29 cellular contexts compared by ENCODE assay signal in the genomic region with DNA sequence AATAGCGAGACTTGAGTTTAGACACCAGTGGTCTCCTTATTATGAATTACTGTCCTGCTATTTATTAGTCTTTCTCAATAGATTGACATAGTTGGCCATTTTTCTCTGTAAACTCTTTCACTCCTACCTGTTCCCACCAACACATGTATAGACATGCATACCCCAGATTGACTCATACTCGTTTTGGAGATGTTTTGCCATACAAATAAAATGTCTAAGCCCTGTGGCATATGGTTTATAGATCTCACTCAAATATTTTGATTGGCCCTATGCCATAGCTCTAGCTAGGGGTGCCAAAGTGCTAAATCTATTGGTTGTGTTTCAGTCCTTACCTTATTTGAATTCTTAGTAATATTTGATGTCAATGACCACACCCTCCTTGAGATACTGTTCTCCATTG. TPM values are rescaled to one million over a fixed set of nuclear protein-coding genes. Genes with fewer than 3 reads are reported as not detected.
DNase-seq lines count a peak whose midpoint lies in the region; ATAC-seq, FAIRE-seq and TF ChIP-seq lines count a peak whose summit lies in the region.
"Had no signal": no experiment of that assay in that cellular context is flagged by ENCODE, and none has a peak within 500 bp of the region (broad histone marks: within the 10 kb centered on the region; RNA-seq: fewer than 3 reads in every experiment).

No MANE protein-coding gene starts in this region.

- H3K27ac ChIP-seq in RWPE2 (ENCODE audit: poor library complexity, severe bottlenecking) = peak overlapping the region; percentile 32
- H3K27ac ChIP-seq in keratinocyte (ENCODE audit: control insufficient read depth, insufficient read depth, low read length) = no peak overlapping the region
- H3K27ac ChIP-seq: HL-60, lower lobe of right lung, parathyroid adenoma, right lobe of liver, upper lobe of right lung had no signal

- TF ChIP-seq POLR2A in GM12891 (IDR thresholded peaks at IDR 0.05; ENCODE audit: low read depth, low read length) = no peak

- H3K9me3 Mint-ChIP-seq in activated CD8-positive, alpha-beta T cell treated with anti-CD3 and anti-CD28 coated beads for 36 hours = peaks cover 40% of the 10 kb centered on the region
- peaks cover 25% of the 10 kb centered on the region for H3K9me3 Mint-ChIP-seq in activated CD8-positive, alpha-beta T cell treated with anti-CD3 and anti-CD28 coated beads, Interleukin-2, amount 10 ng/mL, durations not matched to agents 7 days and 5 days (ENCODE audit: insufficient read depth)
- H3K9me3 Mint-ChIP-seq in mesothelial cell of epicardium = no peaks in the 10 kb centered on the region
- H3K9me3 Mint-ChIP-seq: neural crest cell had no signal

- H3K4me3 ChIP-seq in RWPE2 (ENCODE audit: severe bottlenecking) (no peak overlapping the region), keratinocyte (ENCODE audit: control insufficient read depth in 2 of 3, extremely low read depth in 1 of 3, insufficient read depth in 2 of 3, low read depth in 1 of 3, low read length in 3 of 3) (no peak overlapping the region)
- H3K4me3 ChIP-seq: lower lobe of right lung, right lobe of liver, upper lobe of right lung had no signal

- H3K27ac Mint-ChIP-seq in activated CD8-positive, alpha-beta T cell treated with anti-CD3 and anti-CD28 coated beads for 36 hours = peak overlapping the region; percentile 41
- no peak overlapping the region for H3K27ac Mint-ChIP-seq in activated CD8-positive, alpha-beta T cell treated with anti-CD3 and anti-CD28 coated beads, Interleukin-2, amount 10 ng/mL, durations not matched to agents 7 days and 5 days
- no peak overlapping the region for H3K27ac Mint-ChIP-seq in mesothelial cell of epicardium
- H3K27ac Mint-ChIP-seq: B cell; stimulated activated memory B cell treated with anti-CD40 and anti-IgM and Interleukin-4, amounts not matched to agents 10 μg/mL and 1 μg/mL and 100 μg/mL, for 72 hours had no signal

- peaks cover 28% of the 10 kb centered on the region for H3K4me1 ChIP-seq in RWPE2 (ENCODE audit: insufficient read depth, poor library complexity, severe bottlenecking)
- H3K4me1 ChIP-seq in keratinocyte (ENCODE audit: control insufficient read depth, extremely low read depth, insufficient read depth, low read length) = peaks cover 9% of the 10 kb centered on the region
- H3K4me1 ChIP-seq: lower lobe of right lung, parathyroid adenoma, right lobe of liver, upper lobe of right lung had no signal

- H3K9ac ChIP-seq in keratinocyte (ENCODE audit: control insufficient read depth, extremely low read depth, insufficient read depth, low read length) = no peak overlapping the region
- H3K9ac ChIP-seq: parathyroid adenoma had no signal

- POLR2A ChIA-PET in activated CD8-positive, alpha-beta T cell treated with anti-CD3 and anti-CD28 coated beads for 36 hours (lab: Charles Lee) = no interaction called here
- POLR2A ChIA-PET in activated CD8-positive, alpha-beta T cell treated with anti-CD3 and anti-CD28 coated beads, Interleukin-2, amount 10 ng/mL, durations not matched to agents 7 days and 5 days (lab: Charles Lee) = no interaction called here

- no peak for ATAC-seq in activated CD8-positive, alpha-beta T cell treated with anti-CD3 and anti-CD28 coated beads for 36 hours
- ATAC-seq in activated CD8-positive, alpha-beta T cell treated with anti-CD3 and anti-CD28 coated beads, Interleukin-2, amount 10 ng/mL, durations not matched to agents 7 days and 5 days = no peak
- ATAC-seq in RWPE2 (ENCODE audit: low read depth) = peak; percentile 97
- no peak for ATAC-seq in left lobe of liver
- ATAC-seq: HepG2; lower lobe of right lung; right lobe of liver; stimulated activated memory B cell treated with anti-CD40 and anti-IgM and Interleukin-4, amounts not matched to agents 10 μg/mL and 1 μg/mL and 100 μg/mL, for 72 hours; upper lobe of right lung had no signal

- no peak overlapping the region for H2AFZ ChIP-seq in keratinocyte (ENCODE audit: control insufficient read depth, low read length)
- H2AFZ ChIP-seq: parathyroid adenoma had no signal

- H3K9me3 ChIP-seq in RWPE2 (ENCODE audit: severe bottlenecking) (no peaks in the 10 kb centered on the region), keratinocyte (ENCODE audit: control insufficient read depth, low read depth, low read length) (no peaks in the 10 kb centered on the region)
- H3K9me3 ChIP-seq: lower lobe of right lung, right lobe of liver, upper lobe of right lung had no signal

- intact Hi-C loops in activated CD8-positive, alpha-beta T cell treated with anti-CD3 and anti-CD28 coated beads for 36 hours (cut with micrococcal nuclease) = no loop called here

- H3K4me2 ChIP-seq in keratinocyte (ENCODE audit: control insufficient read depth, extremely low read depth, insufficient read depth, low read depth, low read length) = no peak overlapping the region

- peaks cover 56% of the 10 kb centered on the region for H3K4me1 Mint-ChIP-seq in activated CD8-positive, alpha-beta T cell treated with anti-CD3 and anti-CD28 coated beads for 36 hours (ENCODE audit: low read depth)
- peaks cover 16% of the 10 kb centered on the region for H3K4me1 Mint-ChIP-seq in activated CD8-positive, alpha-beta T cell treated with anti-CD3 and anti-CD28 coated beads, Interleukin-2, amount 10 ng/mL, durations not matched to agents 7 days and 5 days (ENCODE audit: low read depth)
- H3K4me1 Mint-ChIP-seq in mesothelial cell of epicardium = peaks cover 2% of the 10 kb centered on the region
- H3K4me1 Mint-ChIP-seq: B cell; neural crest cell; stimulated activated memory B cell treated with anti-CD40 and anti-IgM and Interleukin-4, amounts not matched to agents 10 μg/mL and 1 μg/mL and 100 μg/mL, for 72 hours had no signal

- no peaks in the 10 kb centered on the region for H4K20me1 ChIP-seq in keratinocyte (ENCODE audit: control insufficient read depth, extremely low read depth, insufficient read depth, low read length)

- TF ChIP-seq CTCF in activated CD8-positive, alpha-beta T cell treated with anti-CD3 and anti-CD28 coated beads for 36 hours (IDR thresholded peaks at IDR 0.05) = no peak
- TF ChIP-seq CTCF in RWPE2 (IDR thresholded peaks at IDR 0.05; ENCODE audit: poor library complexity, severe bottlenecking) (no peak), keratinocyte (optimal IDR thresholded peaks at IDR 0.05 in 1 of 3, IDR thresholded peaks at IDR 0.05 in 1 of 3, conservative IDR thresholded peaks at IDR 0.05 in 1 of 3; ENCODE audit: extremely low read depth in 1 of 3, insufficient read depth in 2 of 3, low read length in 3 of 3) (no peak), mesothelial cell of epicardium (IDR thresholded peaks at IDR 0.05; ENCODE audit: unreplicated experiment) (no peak)

- no peaks in the 10 kb centered on the region for H3K36me3 ChIP-seq in RWPE2 (ENCODE audit: low read depth)
- H3K36me3 ChIP-seq in keratinocyte (ENCODE audit: control insufficient read depth in 2 of 2, extremely low read depth in 1 of 2, insufficient read depth in 2 of 2, low read length in 2 of 2) = no peaks in the 10 kb centered on the region
- H3K36me3 ChIP-seq: lower lobe of right lung, right lobe of liver, upper lobe of right lung had no signal

- no peaks in the 10 kb centered on the region for H3K27me3 ChIP-seq in RWPE2 (ENCODE audit: insufficient read depth, poor library complexity, severe bottlenecking)
- no peaks in the 10 kb centered on the region for H3K27me3 ChIP-seq in keratinocyte (ENCODE audit: control insufficient read depth, extremely low read depth, insufficient read depth, low read length)
- H3K27me3 ChIP-seq: right lobe of liver, upper lobe of right lung had no signal

- no peak overlapping the region for H3K4me3 Mint-ChIP-seq in activated CD8-positive, alpha-beta T cell treated with anti-CD3 and anti-CD28 coated beads for 36 hours
- H3K4me3 Mint-ChIP-seq in activated CD8-positive, alpha-beta T cell treated with anti-CD3 and anti-CD28 coated beads, Interleukin-2, amount 10 ng/mL, durations not matched to agents 7 days and 5 days = no peak overlapping the region
- H3K4me3 Mint-ChIP-seq in mesothelial cell of epicardium = no peak overlapping the region
- H3K4me3 Mint-ChIP-seq: B cell; neural crest cell; stimulated activated memory B cell treated with anti-CD40 and anti-IgM and Interleukin-4, amounts not matched to agents 10 μg/mL and 1 μg/mL and 100 μg/mL, for 72 hours had no signal

- peaks cover 72% of the 10 kb centered on the region for H3K36me3 Mint-ChIP-seq in activated CD8-positive, alpha-beta T cell treated with anti-CD3 and anti-CD28 coated beads for 36 hours (ENCODE audit: low read depth)
- H3K36me3 Mint-ChIP-seq in activated CD8-positive, alpha-beta T cell treated with anti-CD3 and anti-CD28 coated beads, Interleukin-2, amount 10 ng/mL, durations not matched to agents 7 days and 5 days (ENCODE audit: low read depth) = peaks cover 74% of the 10 kb centered on the region
- no peaks in the 10 kb centered on the region for H3K36me3 Mint-ChIP-seq in mesothelial cell of epicardium
- H3K36me3 Mint-ChIP-seq: stimulated activated memory B cell treated with anti-CD40 and anti-IgM and Interleukin-4, amounts not matched to agents 10 μg/mL and 1 μg/mL and 100 μg/mL, for 72 hours had no signal

- no peaks in the 10 kb centered on the region for H3K27me3 Mint-ChIP-seq in activated CD8-positive, alpha-beta T cell treated with anti-CD3 and anti-CD28 coated beads for 36 hours
- no peaks in the 10 kb centered on the region for H3K27me3 Mint-ChIP-seq in activated CD8-positive, alpha-beta T cell treated with anti-CD3 and anti-CD28 coated beads, Interleukin-2, amount 10 ng/mL, durations not matched to agents 7 days and 5 days (ENCODE audit: low read depth)
- peaks cover 2% of the 10 kb centered on the region for H3K27me3 Mint-ChIP-seq in mesothelial cell of epicardium (ENCODE audit: low read depth)
- H3K27me3 Mint-ChIP-seq: B cell; stimulated activated memory B cell treated with anti-CD40 and anti-IgM and Interleukin-4, amounts not matched to agents 10 μg/mL and 1 μg/mL and 100 μg/mL, for 72 hours had no signal

- DNase-seq in activated CD8-positive, alpha-beta T cell treated with anti-CD3 and anti-CD28 coated beads for 36 hours = no peak
- no peak for DNase-seq in activated CD8-positive, alpha-beta T cell treated with anti-CD3 and anti-CD28 coated beads, Interleukin-2, amount 10 ng/mL, durations not matched to agents 7 days and 5 days
- DNase-seq in GM12891 (ENCODE audit: insufficient read length, low spot score) (no peak), RWPE2 (ENCODE audit: low spot score) (no peak), keratinocyte (ENCODE audit: low read depth, low spot score) (peak; percentile 11), COR-L47 (lab: John Stamatoyannopoulos, UW) (no peak), mesothelial cell of epicardium (ENCODE audit: low spot score in 2 of 2, unreplicated experiment in 2 of 2) (no peak), left lobe of liver (ENCODE audit: low spot score) (no peak)
- DNase-seq: activated CD4-positive, alpha-beta T cell treated with anti-CD3 and anti-CD28 coated beads, Interleukin-2, amount 50 U/mL, for 48 hours; activated CD4-positive, CD25-positive, alpha-beta regulatory T cell; activated effector memory CD4-positive, alpha-beta T cell treated with Interleukin-2 at 50 U/mL for 16 hours; amygdala; head of caudate nucleus; Karpas-422; lower lobe of right lung; MV-4-11; NCI-H1436 treated with DMSO at 0.1 percent for 48 hours; NCI-H526; right lobe of liver; stimulated activated CD4-positive, alpha-beta T cell treated with anti-CD3 and anti-CD28 coated beads, Interleukin-4, amount 100 ng/mL, for 24 hours; substantia nigra; T-helper 1 cell; upper lobe of right lung had no signal

- no peaks in the 10 kb centered on the region for H3K79me2 ChIP-seq in keratinocyte (ENCODE audit: control insufficient read depth, insufficient read depth, low read length)
- H3K79me2 ChIP-seq: parathyroid adenoma had no signal

- peak; percentile 79 for FAIRE-seq in GM12891 (lab: Jason Lieb, UNC)
- peak; percentile 26 for FAIRE-seq in keratinocyte (lab: Jason Lieb, UNC)
- FAIRE-seq: HepG2 had no signal

- CTCF ChIA-PET in activated CD8-positive, alpha-beta T cell treated with anti-CD3 and anti-CD28 coated beads for 36 hours (lab: Charles Lee) = interaction anchor here (0.9 to 1.3 kb wide), 4 partner anchors 17 to 109 kb away, joined by 3 to 5 read pairs (median 4); no protein-coding TSS in a partner anchor
- CTCF ChIA-PET in activated CD8-positive, alpha-beta T cell treated with anti-CD3 and anti-CD28 coated beads, Interleukin-2, amount 10 ng/mL, durations not matched to agents 7 days and 5 days (lab: Charles Lee) = interaction anchor here (1.3 to 2.7 kb wide), 2 partner anchors 11 to 12 kb away, joined by 4 to 21 read pairs; no protein-coding TSS in a partner anchor

- no peaks in the 10 kb centered on the region for H3K9me1 ChIP-seq in keratinocyte (ENCODE audit: control insufficient read depth, extremely low read depth, insufficient read depth, low read length)

- dilution Hi-C loops in keratinocyte (cut with MboI; ENCODE audit: extremely low pct_ligation_motif_present, low sequenced_read_pairs) = no loop called here

RNA-seq across cellular contexts. Expression of a gene that starts 42.3 kb away (rescaled TPM):
- total RNA-seq in activated CD8-positive, alpha-beta T cell treated with anti-CD3 and anti-CD28 coated beads for 36 hours = 10 to 100 TPM; 79.7 to 80.7 TPM
- total RNA-seq in activated CD8-positive, alpha-beta T cell treated with anti-CD3 and anti-CD28 coated beads, Interleukin-2, amount 10 ng/mL, durations not matched to agents 7 days and 5 days = 10 to 100 TPM; 82.7 to 84.9 TPM
- polyA plus RNA-seq in GM12891 (2012; ENCODE audit: low read depth, missing spikeins) = 19.3 TPM
- 0.30 to 1.0 TPM (median 0.45 TPM) in 3 replicates for polyA plus RNA-seq in keratinocyte
- not detected for polyA plus RNA-seq in keratinocyte (2011; ENCODE audit: low read depth)
- polyA plus RNA-seq in keratinocyte (2011; cell fraction: cytosol; rRNA removed) = 0.19 and 0.33 TPM in 2 replicates
- polyA plus RNA-seq in keratinocyte (2011; cell fraction: nucleus; rRNA removed) = 0.08 and 0.10 TPM in 2 replicates
- 0.08 and 0.80 TPM in 2 replicates for polyA plus RNA-seq in keratinocyte (2012; ENCODE audit: low replicate concordance)
- 0.46 to 0.64 TPM in 2 of 3 replicates, not detected in the other for polyA minus RNA-seq in keratinocyte
- polyA minus RNA-seq in keratinocyte (2011; cell fraction: cytosol; rRNA and poly(A)+ RNA removed) = 0.96 TPM
- 0.11 and 0.70 TPM in 2 replicates for polyA minus RNA-seq in keratinocyte (2011; cell fraction: nucleus; rRNA and poly(A)+ RNA removed)
- 11.4 to 13.3 TPM (median 11.7 TPM) in 3 replicates for total RNA-seq in mesothelial cell of epicardium
- 2.7 TPM for total RNA-seq in left lobe of liver
- total RNA-seq: HepG2 had no signal
- polyA plus RNA-seq: HepG2 had no signal
